In genomic region chr12:56488041-56488955, GRCh38 we compare ENCODE assay signal across 8 cellular contexts. TPM values are rescaled to one million over a fixed set of nuclear protein-coding genes. Genes with fewer than 3 reads are reported as not detected.
DNase-seq lines count a peak whose midpoint lies in the region; ATAC-seq and TF ChIP-seq lines count a peak whose summit lies in the region.

Gene GLS2 (minus strand): TSS chr12:56488161. CDS start chr12:56488118, 43 bp downstream.

- H3K27me3 ChIP-seq in A673 (replicated peaks; ENCODE audit: insufficient read depth, low read depth, low read length, poor library complexity): peaks cover 30% of the 10 kb centered on the region

- POLR2A ChIA-PET in A673 (lab: Charles Lee; ENCODE audit: low non-redundant PET): interaction anchor here (0.6 kb wide), 1 partner anchor 14 kb away, joined by 3 read pairs; no protein-coding TSS in a partner anchor

- TF ChIP-seq CTCF in A673 (conservative IDR thresholded peaks at IDR 0.05; ENCODE audit: low read depth, low read length): no peak

- peak within 1 kb of the TSS; percentile 86 for H3K4me3 Mint-ChIP-seq in activated T-cell treated with anti-CD3 and anti-CD28 coated beads, Interleukin-2, amount 50 U/mL, for 4 hours

- peaks cover 17% of the 10 kb centered on the region for H3K27me3 Mint-ChIP-seq in activated T-cell treated with anti-CD3 and anti-CD28 coated beads, Interleukin-2, amount 50 U/mL, for 4 hours (ENCODE audit: low read depth)

- intact Hi-C loops in A673 (cut with micrococcal nuclease; ENCODE audit: unreplicated experiment): no loop called here

- H3K4me1 ChIP-seq in A673 (ENCODE audit: insufficient read depth, low read length, poor library complexity, severe bottlenecking): peaks cover 15% of the 10 kb centered on the region

- H3K27ac ChIP-seq in A673 (ENCODE audit: low read depth, low read length, poor library complexity, severe bottlenecking): no peak within 1 kb of the TSS

- no peaks in the 10 kb centered on the region for H3K9me3 ChIP-seq in A673 (ENCODE audit: low read depth, low read length, poor library complexity, severe bottlenecking)

- H3K36me3 ChIP-seq in A673 (ENCODE audit: insufficient read depth, low read length, poor library complexity, severe bottlenecking): no peaks in the 10 kb centered on the region

- H3K4me3 ChIP-seq in A673 (ENCODE audit: low read depth, low read length, poor library complexity, severe bottlenecking): peak within 1 kb of the TSS; percentile 53

- peak; percentile 55 for ATAC-seq in GM18873 (IDR thresholded peaks at IDR 0.05; ENCODE audit: low FRiP score, unreplicated experiment)
- peak; percentile 89 for ATAC-seq in HG03280 (IDR thresholded peaks at IDR 0.05; ENCODE audit: unreplicated experiment)
- ATAC-seq in activated T-cell treated with anti-CD3 and anti-CD28 coated beads, Interleukin-2, amount 50 U/mL, for 4 hours: peak; percentile 93 to 97
- peak; percentile 93 for ATAC-seq in esophagus mucosa

- CTCF ChIA-PET in A673 (lab: Charles Lee): interaction anchor here (0.6 kb wide), 1 partner anchor 16 kb away, joined by 3 read pairs; no protein-coding TSS in a partner anchor

- no TSS peak for BruUV-seq in A673 (replicated peaks; lab: Mats Ljungman, UMichigan)

- peak; percentile 83 for DNase-seq in A673 (ENCODE audit: low spot score)
- DNase-seq in NCI-H510A (lab: John Stamatoyannopoulos, UW): peak; percentile 88
- peak; percentile 66 for DNase-seq in activated T-cell treated with anti-CD3 and anti-CD28 coated beads, Interleukin-2, amount 50 U/mL, for 4 hours
- DNase-seq in mucosa of gallbladder (ENCODE audit: low spot score): peak; percentile 84
- peak; percentile 38 to 39 for DNase-seq in stimulated activated CD8-positive, alpha-beta memory T cell treated with anti-CD3 and anti-CD28 coated beads, Interleukin-4, amount 100 ng/mL, for 1 hour (ENCODE audit: low read depth in 2 of 2, low spot score in 1 of 2)

- H3K9me3 Mint-ChIP-seq in activated T-cell treated with anti-CD3 and anti-CD28 coated beads, Interleukin-2, amount 50 U/mL, for 4 hours: no peaks in the 10 kb centered on the region

- H3K36me3 Mint-ChIP-seq in activated T-cell treated with anti-CD3 and anti-CD28 coated beads, Interleukin-2, amount 50 U/mL, for 4 hours (ENCODE audit: insufficient read depth): no peaks in the 10 kb centered on the region

- peaks cover 12% of the 10 kb centered on the region for H3K4me1 Mint-ChIP-seq in activated T-cell treated with anti-CD3 and anti-CD28 coated beads, Interleukin-2, amount 50 U/mL, for 4 hours (ENCODE audit: low read depth)

RNA-seq across cellular contexts. Expression of gene GLS2, which starts in this region (rescaled TPM):
- 0.24 TPM in 1 of 2 replicates, not detected in the other for total RNA-seq in A673 (2021)
- 1 to 10 TPM; 1.7 to 4.2 (median 2.2) TPM for total RNA-seq in activated T-cell treated with anti-CD3 and anti-CD28 coated beads, Interleukin-2, amount 50 U/mL, for 4 hours
- 2.6 TPM for total RNA-seq in esophagus mucosa
- total RNA-seq in mucosa of gallbladder: 1.8 TPM

Comparison
In these comparisons a context has a peak if more than half of its experiments do, and no peak if none do; other contexts are left out.
1. Peak in DNase-seq and H3K4me3 ChIP-seq in A673; RNA of the gene not detected or under 1 TPM.